In genomic region chr6:121497869-121498462, GRCh38 we compare ENCODE assay signal across 16 cellular contexts.
"Had no signal": no experiment of that assay in that cellular context is flagged by ENCODE, and none has a peak within 500 bp of the region (broad histone marks: within the 10 kb centered on the region; RNA-seq: fewer than 3 reads in every experiment).

No MANE protein-coding gene starts in this region.

- H3K9ac ChIP-seq: SK-N-SH had no signal

- DNase-seq: activated CD4-positive, alpha-beta memory T cell treated with anti-CD3 and anti-CD28 coated beads, Interleukin-2, amount 10 ng/mL, durations not matched to agents 7 days and 5 days; activated CD4-positive, alpha-beta T cell treated with anti-CD3 and anti-CD28 coated beads for 4 hours; activated CD8-positive, alpha-beta memory T cell treated with anti-CD3 and anti-CD28 coated beads, Interleukin-2, amount 10 ng/mL, durations not matched to agents 7 days and 5 days; activated naive CD4-positive, alpha-beta T cell treated with anti-CD3 and anti-CD28 coated beads for 36 hours; activated T-cell treated with anti-CD3 and anti-CD28 coated beads, Interleukin-2, amount 50 U/mL, for 1 hour; colonic mucosa; foreskin fibroblast; head of caudate nucleus; left lung; SK-N-SH; stimulated activated CD4-positive, alpha-beta T cell treated with anti-CD3 and anti-CD28 coated beads, Interleukin-2, amount 100 ng/mL, for 48 hours; stimulated activated naive CD8-positive, alpha-beta T cell treated with anti-CD3 and anti-CD28 coated beads, Interleukin-15, amount 100 ng/mL, for 72 hours; upper lobe of left lung had no signal

- H3K4me1 ChIP-seq: colonic mucosa, left lung, right atrium auricular region, upper lobe of left lung had no signal

- H3K4me3 ChIP-seq: colonic mucosa, left lung, right atrium auricular region, skin epidermis, upper lobe of left lung had no signal

- H3K9me2 ChIP-seq: SK-N-SH had no signal

- H3K27ac ChIP-seq: colonic mucosa, right atrium auricular region, upper lobe of left lung had no signal

- H3K36me3 ChIP-seq: colonic mucosa, left lung, right atrium auricular region, upper lobe of left lung had no signal

- H3K4me2 ChIP-seq: SK-N-SH had no signal

- ATAC-seq: activated CD8-positive, alpha-beta memory T cell treated with anti-CD3 and anti-CD28 coated beads, Interleukin-2, amount 10 ng/mL, durations not matched to agents 7 days and 5 days; left lung; stimulated activated naive CD8-positive, alpha-beta T cell treated with anti-CD3 and anti-CD28 coated beads, Interleukin-15, amount 100 ng/mL, for 72 hours; WTC11 had no signal

- H3K27me3 ChIP-seq: colonic mucosa, left lung, right atrium auricular region, upper lobe of left lung had no signal

- H3K9me3 ChIP-seq: colonic mucosa, left lung, right atrium auricular region, SK-N-SH, upper lobe of left lung had no signal
